ENCODE assay signal across 21 cellular contexts in the genomic region with DNA sequence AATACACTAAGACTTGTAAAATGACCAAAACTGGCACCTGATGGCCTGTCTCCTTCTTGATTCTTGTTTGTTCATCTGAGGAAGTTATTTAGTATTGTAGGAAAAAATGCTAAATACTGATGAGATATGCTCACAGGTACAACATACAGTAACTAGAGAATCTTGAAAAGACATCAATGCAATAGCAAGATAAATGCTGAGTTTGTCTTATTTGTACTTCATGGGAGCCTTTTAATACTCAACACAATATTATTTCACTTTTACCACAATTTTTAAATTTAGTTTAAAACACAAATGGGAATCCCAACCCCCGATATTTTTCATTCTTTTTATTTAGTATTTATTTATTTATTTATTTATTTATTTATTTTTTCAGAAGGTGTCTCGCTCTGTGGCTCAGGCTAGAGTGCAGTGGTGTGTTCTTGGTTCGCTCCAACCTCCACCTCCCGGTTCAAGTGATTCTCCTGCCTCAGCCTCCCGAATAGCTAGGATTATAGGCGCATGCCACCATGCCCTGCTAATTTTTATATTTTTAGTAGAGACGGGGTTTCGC.
DNase-seq lines count a peak whose midpoint lies in the region; ATAC-seq, FAIRE-seq and TF ChIP-seq lines count a peak whose summit lies in the region.
"Had no signal": no experiment of that assay in that cellular context is flagged by ENCODE, and none has a peak within 500 bp of the region (broad histone marks: within the 10 kb centered on the region; RNA-seq: fewer than 3 reads in every experiment).

No MANE protein-coding gene starts in this region.

- H3K79me2 ChIP-seq in DND-41 (ENCODE audit: insufficient read depth, low read length), result peaks cover 56% of the 10 kb centered on the region
- peaks cover 83% of the 10 kb centered on the region for H3K79me2 ChIP-seq in Loucy (ENCODE audit: insufficient read depth, low read length)

- H3K27me3 ChIP-seq in BLaER1, result no peaks in the 10 kb centered on the region
- no peaks in the 10 kb centered on the region for H3K27me3 ChIP-seq in DND-41 (ENCODE audit: insufficient read depth, low read length, poor library complexity)
- H3K27me3 ChIP-seq in Loucy (ENCODE audit: insufficient read depth, low read length, poor library complexity, severe bottlenecking), result no peaks in the 10 kb centered on the region

- DNase-seq in DND-41 (no peak), H54 (ENCODE audit: insufficient read length, low spot score) (no peak), activated T-cell treated with anti-CD3 and anti-CD28 coated beads for 4 hours (no peak)
- DNase-seq: 8988T; ACHN; AML-193; BE2C; Caco-2; CD4-positive, CD25-positive, alpha-beta regulatory T cell; CD8-positive, alpha-beta T cell; DMS153; GDM1; GOT3; H7 had no signal

- peak overlapping the region; percentile 53 for H3K4me2 ChIP-seq in BLaER1
- H3K4me2 ChIP-seq in DND-41 (ENCODE audit: insufficient read depth, low read length), result peak overlapping the region; percentile 75; the same call in 1 of the 2 replicates
- peak overlapping the region; percentile 92 for H3K4me2 ChIP-seq in Loucy (ENCODE audit: low read depth, low read length, poor library complexity, severe bottlenecking)
- H3K4me2 ChIP-seq: A549 had no signal

- no peak for ATAC-seq in DND-41 (ENCODE audit: insufficient read depth, low read depth)
- no peak for ATAC-seq in GM18517 (IDR thresholded peaks at IDR 0.05; ENCODE audit: unreplicated experiment)
- ATAC-seq: A549; CD8-positive, alpha-beta T cell; GM12878 had no signal

- FAIRE-seq in colon (lab: Jason Lieb, UNC) (peak; percentile 10), H54 (lab: Jason Lieb, UNC) (no peak)
- FAIRE-seq: A549, GM12878 had no signal

- no peaks in the 10 kb centered on the region for H3K9me2 ChIP-seq in Loucy (replicated peaks; ENCODE audit: low read depth, low read length)

- TF ChIP-seq CTCF in DND-41 (IDR thresholded peaks at IDR 0.05; ENCODE audit: borderline replicate concordance, extremely low read depth, low read length, poor library complexity, severe bottlenecking) (no peak), Loucy (conservative IDR thresholded peaks at IDR 0.05; ENCODE audit: low read length) (no peak)

- no peak overlapping the region for H3K4me3 ChIP-seq in BLaER1
- peak overlapping the region in 1 of 2 experiments; percentile 31; a peak in 1 of 4 replicates for H3K4me3 ChIP-seq in DND-41 (ENCODE audit: low read depth in 1 of 2, low read length in 2 of 2)
- H3K4me3 ChIP-seq in Loucy (ENCODE audit: low read length, poor library complexity, severe bottlenecking), result peak overlapping the region; percentile 71
- H3K4me3 ChIP-seq: A549, GM12878 had no signal

- H2AFZ ChIP-seq in DND-41 (ENCODE audit: low read depth, low read length) (no peak overlapping the region), Loucy (ENCODE audit: low read length) (no peak overlapping the region)

- H3F3A ChIP-seq in Loucy (ENCODE audit: low read depth), result peaks cover 26% of the 10 kb centered on the region

- H3K9me3 ChIP-seq in BLaER1 (no peaks in the 10 kb centered on the region), DND-41 (ENCODE audit: insufficient read depth, low read length, severe bottlenecking) (no peaks in the 10 kb centered on the region), Loucy (ENCODE audit: insufficient read depth, low read depth, low read length) (no peaks in the 10 kb centered on the region)
- H3K9me3 ChIP-seq: A549, BE2C, Caco-2 had no signal

- H3K4me1 ChIP-seq in BLaER1 (peaks cover 19% of the 10 kb centered on the region), DND-41 (ENCODE audit: insufficient read depth, low read length) (peaks cover 51% of the 10 kb centered on the region), Loucy (ENCODE audit: insufficient read depth, low read length, poor library complexity, severe bottlenecking) (peaks cover 96% of the 10 kb centered on the region)
- H3K4me1 ChIP-seq: A549, BE2C, Caco-2 had no signal

- H3K9ac ChIP-seq in BLaER1, result no peak overlapping the region
- peak overlapping the region; percentile 70 for H3K9ac ChIP-seq in DND-41 (ENCODE audit: low read depth, low read length)
- H3K9ac ChIP-seq in Loucy (ENCODE audit: low read depth, low read length, poor library complexity, severe bottlenecking), result peak overlapping the region; percentile 100

- peak overlapping the region; percentile 27; the same call in 1 of the 2 replicates for H3K27ac ChIP-seq in BLaER1
- peak overlapping the region; percentile 95 for H3K27ac ChIP-seq in DND-41 (ENCODE audit: low read length)
- H3K27ac ChIP-seq: A549, C4-2B had no signal

- TF ChIP-seq POLR2A in H54 (IDR thresholded peaks at IDR 0.05; ENCODE audit: low read depth, low read length), result no peak

- H3K36me3 ChIP-seq in BLaER1, result no peaks in the 10 kb centered on the region
- H3K36me3 ChIP-seq in DND-41 (ENCODE audit: insufficient read depth, low read length), result peaks cover 12% of the 10 kb centered on the region; the same call in 1 of the 2 replicates
- H3K36me3 ChIP-seq in Loucy (ENCODE audit: insufficient read depth, low read length), result peaks cover 73% of the 10 kb centered on the region
- H3K36me3 ChIP-seq: BE2C had no signal

- H4K20me1 ChIP-seq in BLaER1 (no peaks in the 10 kb centered on the region), DND-41 (ENCODE audit: insufficient read depth, low read length) (no peaks in the 10 kb centered on the region), Loucy (ENCODE audit: insufficient read depth, low read length, poor library complexity, severe bottlenecking) (no peaks in the 10 kb centered on the region)
